ENCODE assay signal across 20 cellular contexts in the genomic region with DNA sequence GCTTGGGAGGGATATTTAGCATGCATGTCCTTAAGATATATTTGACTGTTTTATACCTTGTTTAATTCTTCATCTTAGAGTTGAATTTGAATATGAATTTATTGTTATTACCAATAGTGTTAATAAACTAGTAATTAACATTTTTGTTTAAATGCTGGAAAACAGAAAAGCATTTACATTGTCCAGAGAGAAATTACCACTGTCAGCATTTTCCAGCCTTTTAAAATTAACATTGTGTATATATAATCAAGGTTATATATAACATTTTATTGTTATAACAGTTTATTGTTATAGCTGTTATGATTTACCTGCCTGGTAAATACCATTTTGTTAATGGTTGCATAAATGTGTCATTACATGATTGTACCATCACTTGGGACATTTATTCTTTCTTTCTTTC.
"Had no signal": no experiment of that assay in that cellular context is flagged by ENCODE, and none has a peak within 500 bp of the region (broad histone marks: within the 10 kb centered on the region; RNA-seq: fewer than 3 reads in every experiment).

No MANE protein-coding gene starts in this region.

- H3K4me3 ChIP-seq: esophagus muscularis mucosa, gastrocnemius medialis, heart right ventricle, left lung, lung, sigmoid colon, skin epidermis had no signal

- ATAC-seq: gastrocnemius medialis, heart right ventricle, left lung had no signal

- H3K4me3 Mint-ChIP-seq: naive B cell, nephron progenitor cell had no signal

- H3K9me3 Mint-ChIP-seq: naive B cell, nephron progenitor cell had no signal

- H3K9me3 ChIP-seq: esophagus muscularis mucosa, gastrocnemius medialis, heart right ventricle, left lung, sigmoid colon had no signal

- H3K27me3 Mint-ChIP-seq: naive B cell had no signal

- H3K27ac ChIP-seq: epithelial cell of prostate, esophagus muscularis mucosa, gastrocnemius medialis, left lung, sigmoid colon had no signal

- H3K4me1 Mint-ChIP-seq: naive B cell, nephron progenitor cell had no signal

- DNase-seq: cortex of kidney; effector memory CD4-positive, alpha-beta T cell; gastrocnemius medialis; heart right ventricle; hypothalamus; islet precursor cell; left lung; mesenchymal stem cell; midbrain; naive B cell; nephron progenitor cell; sigmoid colon; stimulated activated CD4-positive, alpha-beta T cell treated with anti-CD3 and anti-CD28 coated beads, Interleukin-2, amount 100 ng/mL, for 24 hours; stimulated activated CD4-positive, alpha-beta T cell treated with anti-CD3 and anti-CD28 coated beads, Interleukin-4, amount 100 ng/mL, for 4 hours; stimulated activated naive CD4-positive, alpha-beta T cell treated with Interleukin-2 at 50 U/mL for 16 hours; trophoblast cell had no signal

- H3K4me1 ChIP-seq: gastrocnemius medialis, left lung, sigmoid colon had no signal
